ENCODE assay signal across 20 cellular contexts in genomic region chr10:98429320-98430072, GRCh38. TPM values are rescaled to one million over a fixed set of nuclear protein-coding genes. Genes with fewer than 3 reads are reported as not detected.
A peak's percentile ranks its signal among the peaks of the same experiment; 100 is the strongest.
DNase-seq lines count a peak whose midpoint lies in the region; ATAC-seq and TF ChIP-seq lines count a peak whose summit lies in the region.
"Had no signal": no experiment of that assay in that cellular context is flagged by ENCODE, and none has a peak within 500 bp of the region (broad histone marks: within the 10 kb centered on the region; RNA-seq: fewer than 3 reads in every experiment).

No MANE protein-coding gene starts in this region.

- H3K9me3 ChIP-seq in T-helper 17 cell (ENCODE audit: control insufficient read depth, low read length, poor library complexity, severe bottlenecking) (no peaks in the 10 kb centered on the region), osteoblast (ENCODE audit: low read depth, low read length) (no peaks in the 10 kb centered on the region)
- H3K9me3 ChIP-seq: Caco-2 had no signal

- H3K36me3 ChIP-seq in osteoblast (ENCODE audit: insufficient read depth, low read length) = peaks cover 45% of the 10 kb centered on the region

- no peak overlapping the region for H2AFZ ChIP-seq in osteoblast (ENCODE audit: low read length)

- no peak overlapping the region for H3K27ac ChIP-seq in osteoblast (ENCODE audit: low read depth, low read length)
- H3K27ac ChIP-seq: C4-2B, HL-60 had no signal

- H3K4me3 ChIP-seq in osteoblast (ENCODE audit: insufficient read depth, low read length) = no peak overlapping the region

- H3K27me3 Mint-ChIP-seq in stimulated activated naive CD8-positive, alpha-beta T cell treated with anti-CD3 and anti-CD28 coated beads, Interleukin-15, amount 100 ng/mL, for 72 hours = no peaks in the 10 kb centered on the region
- H3K27me3 Mint-ChIP-seq in T-helper 17 cell = no peaks in the 10 kb centered on the region
- H3K27me3 Mint-ChIP-seq in Calu3 (ENCODE audit: unreplicated experiment) = no peaks in the 10 kb centered on the region
- H3K27me3 Mint-ChIP-seq: CD4-positive, alpha-beta T cell; IgD-negative memory B cell had no signal

- peak overlapping the region in 1 of 2 donors; percentile 27 for H3K27ac Mint-ChIP-seq in stimulated activated naive CD8-positive, alpha-beta T cell treated with anti-CD3 and anti-CD28 coated beads, Interleukin-15, amount 100 ng/mL, for 72 hours
- H3K27ac Mint-ChIP-seq in T-helper 17 cell (peak overlapping the region; percentile 53), Calu3 (ENCODE audit: unreplicated experiment) (no peak overlapping the region)
- H3K27ac Mint-ChIP-seq: CD4-positive, alpha-beta T cell; HFFc6 had no signal

- no peak overlapping the region for H3K4me3 Mint-ChIP-seq in stimulated activated naive CD8-positive, alpha-beta T cell treated with anti-CD3 and anti-CD28 coated beads, Interleukin-15, amount 100 ng/mL, for 72 hours
- no peak overlapping the region for H3K4me3 Mint-ChIP-seq in T-helper 17 cell
- no peak overlapping the region for H3K4me3 Mint-ChIP-seq in Calu3 (ENCODE audit: low read depth, unreplicated experiment)
- H3K4me3 Mint-ChIP-seq: CD4-positive, alpha-beta T cell; HFFc6; IgD-negative memory B cell had no signal

- BruUV-seq in Calu3 (replicated peaks; lab: Mats Ljungman, UMichigan) = no TSS peak

- H3K36me3 Mint-ChIP-seq in T-helper 17 cell (ENCODE audit: low read depth) = peaks cover 12% of the 10 kb centered on the region
- peaks cover 15% of the 10 kb centered on the region for H3K36me3 Mint-ChIP-seq in Calu3 (ENCODE audit: insufficient read depth, unreplicated experiment)

- H4K20me1 ChIP-seq in osteoblast (ENCODE audit: insufficient read depth, low read length) = no peaks in the 10 kb centered on the region

- intact Hi-C loops in Calu3 (cut with micrococcal nuclease; ENCODE audit: unreplicated experiment) = no loop called here

- no peak for DNase-seq in stimulated activated naive CD8-positive, alpha-beta T cell treated with anti-CD3 and anti-CD28 coated beads, Interleukin-15, amount 100 ng/mL, for 72 hours
- DNase-seq in stimulated activated naive CD8-positive, alpha-beta T cell treated with anti-CD3 and anti-CD28 coated beads, Interleukin-15, Interleukin-2, amounts not matched to agents 100 U/mL and 50 U/mL, for 24 hours = no peak
- DNase-seq in T-helper 17 cell (no peak), osteoblast (ENCODE audit: insufficient read length, low spot score, missing footprints) (peak; percentile 26), HuH-7 (ENCODE audit: low spot score) (no peak), Calu3 (no peak), NCI-H146 (lab: John Stamatoyannopoulos, UW) (no peak)
- DNase-seq: ACHN; AML-193; Caco-2; CD4-positive, alpha-beta T cell; DMS153; DMS79; GDM1; GOT3; HFFc6 had no signal

- H3K4me1 Mint-ChIP-seq in stimulated activated naive CD8-positive, alpha-beta T cell treated with anti-CD3 and anti-CD28 coated beads, Interleukin-15, amount 100 ng/mL, for 72 hours = no peaks in the 10 kb centered on the region
- no peaks in the 10 kb centered on the region for H3K4me1 Mint-ChIP-seq in T-helper 17 cell
- H3K4me1 Mint-ChIP-seq in Calu3 (ENCODE audit: low read depth, unreplicated experiment) = peaks cover 2% of the 10 kb centered on the region
- H3K4me1 Mint-ChIP-seq: IgD-negative memory B cell had no signal

- CTCF ChIA-PET in Calu3 (lab: Charles Lee) = no interaction called here

- H3K4me1 ChIP-seq in osteoblast (ENCODE audit: insufficient read depth, low read length) = peaks cover under 1% of the 10 kb centered on the region
- H3K4me1 ChIP-seq: Caco-2 had no signal

- H3K9me3 Mint-ChIP-seq in stimulated activated naive CD8-positive, alpha-beta T cell treated with anti-CD3 and anti-CD28 coated beads, Interleukin-15, amount 100 ng/mL, for 72 hours = no peaks in the 10 kb centered on the region
- no peaks in the 10 kb centered on the region for H3K9me3 Mint-ChIP-seq in Calu3 (ENCODE audit: low read depth, unreplicated experiment)

- no peaks in the 10 kb centered on the region for H3K27me3 ChIP-seq in osteoblast (ENCODE audit: insufficient read depth, low read length)

- peak; percentile 35 for ATAC-seq in stimulated activated naive CD8-positive, alpha-beta T cell treated with anti-CD3 and anti-CD28 coated beads, Interleukin-15, amount 100 ng/mL, for 72 hours
- ATAC-seq in stimulated activated naive CD8-positive, alpha-beta T cell treated with anti-CD3 and anti-CD28 coated beads, Interleukin-15, Interleukin-2, amounts not matched to agents 100 U/mL and 50 U/mL, for 24 hours = no peak
- no peak for ATAC-seq in T-helper 17 cell
- ATAC-seq: HCT116 had no signal

- no peak for TF ChIP-seq CTCF in osteoblast (IDR thresholded peaks at IDR 0.05; ENCODE audit: extremely low read depth, low read depth, low read length)
- TF ChIP-seq CTCF in Calu3 (IDR thresholded peaks at IDR 0.05; ENCODE audit: unreplicated experiment) = no peak

- no peak overlapping the region for H3K4me2 ChIP-seq in osteoblast (ENCODE audit: insufficient read depth, low read length)

- no peaks in the 10 kb centered on the region for H3K79me2 ChIP-seq in osteoblast (ENCODE audit: insufficient read depth, low read length)

RNA-seq across cellular contexts. Expression of gene PYROXD2, which starts 14.5 kb away (rescaled TPM):
- total RNA-seq in T-helper 17 cell = 10 to 100 TPM; 21.5 to 25.4 TPM
- total RNA-seq in osteoblast = 11.6 and 12.4 TPM in 2 replicates
- 7.0 and 10.1 TPM in 2 replicates for total RNA-seq in Calu3 (2022)

RNA-seq across cellular contexts. Expression of gene HPS1, which starts 17.2 kb away (rescaled TPM):
- total RNA-seq in T-helper 17 cell (10 to 100 TPM; 76.5 to 79.3 TPM), osteoblast (52.1 and 61.9 TPM in 2 replicates), Calu3 (2022) (28.1 and 34.2 TPM in 2 replicates)
